ENCODE assay signal across 8 cellular contexts in the genomic region with DNA sequence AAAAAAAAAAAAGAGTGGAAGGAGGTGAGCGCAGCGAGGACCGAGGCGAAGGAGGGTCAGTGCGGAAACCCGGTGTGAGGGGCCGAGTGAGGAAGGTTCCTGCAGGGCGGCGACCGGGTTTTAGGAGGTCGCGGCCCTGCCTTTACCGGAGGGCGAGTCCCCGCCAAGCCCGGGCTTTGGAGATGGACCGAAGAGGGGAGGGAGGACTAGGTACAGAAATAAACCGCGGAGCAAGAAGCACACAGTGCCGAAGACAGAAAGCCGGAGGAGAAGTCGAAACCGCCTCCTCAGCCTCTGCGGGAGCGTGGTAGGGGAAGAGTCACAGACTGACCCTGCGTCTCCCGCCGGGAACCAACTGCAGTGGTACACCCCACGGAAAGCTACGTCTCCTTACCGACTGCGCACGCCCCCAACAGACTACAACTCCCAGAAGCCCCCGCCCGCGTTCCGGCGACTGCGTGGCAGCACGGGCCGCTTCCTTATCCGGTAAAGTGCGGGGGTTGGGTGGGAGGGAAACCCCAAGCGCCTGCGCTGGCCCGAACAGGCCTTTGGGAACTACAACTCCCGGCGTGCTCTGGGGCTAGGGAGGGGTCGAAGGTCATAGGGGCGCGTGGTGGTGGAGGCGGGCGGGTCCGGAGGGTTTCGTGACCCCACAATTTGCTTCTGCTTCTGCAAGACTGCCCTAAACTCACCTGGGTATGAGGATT. TPM values are rescaled to one million over a fixed set of nuclear protein-coding genes. Genes with fewer than 3 reads are reported as not detected.
A peak's percentile ranks its signal among the peaks of the same experiment; 100 is the strongest.
DNase-seq lines count a peak whose midpoint lies in the region; ATAC-seq lines count a peak whose summit lies in the region.

A gene (minus strand): TSS at position 365 of the 707 bp plus-strand sequence. CDS start 380 bp downstream, outside the sequence.

- peak within 1 kb of the TSS; percentile 99 for H3K4me3 ChIP-seq in effector memory CD4-positive, alpha-beta T cell (ENCODE audit: insufficient read depth, low read depth, low read length, poor library complexity, severe bottlenecking)

- DNase-seq in COR-L47 (lab: John Stamatoyannopoulos, UW) (peak; percentile 97), HT1080 (ENCODE audit: low read depth) (peak; percentile 95), NOMO-1 (lab: John Stamatoyannopoulos, UW; ENCODE audit: unreplicated experiment in 2 of 2) (peak; percentile 93 to 96), medulla oblongata (ENCODE audit: extremely low spot score) (peak; percentile 97)
- peak; percentile 87 to 93 (median 93) for DNase-seq in effector memory CD4-positive, alpha-beta T cell
- peak; percentile 94 to 95 (median 94) for DNase-seq in stimulated activated CD4-positive, alpha-beta T cell treated with anti-CD3 and anti-CD28 coated beads, TNF-alpha, amount 100 ng/mL, for 48 hours (ENCODE audit: low read depth in 3 of 3)

- H3K4me1 ChIP-seq in effector memory CD4-positive, alpha-beta T cell (ENCODE audit: control insufficient read depth, insufficient read depth, low read length, poor library complexity, severe bottlenecking), result peaks cover 16% of the 10 kb centered on the region

- H3K36me3 ChIP-seq in effector memory CD4-positive, alpha-beta T cell (ENCODE audit: control insufficient read depth, insufficient read depth, low read length), result no peaks in the 10 kb centered on the region

- peak within 1 kb of the TSS; percentile 83 for H3K27ac ChIP-seq in effector memory CD4-positive, alpha-beta T cell (ENCODE audit: insufficient read depth, low read length, poor library complexity, severe bottlenecking)

- POLR2A ChIA-PET in activated CD8-positive, alpha-beta memory T cell treated with anti-CD3 and anti-CD28 coated beads for 36 hours (lab: Charles Lee), result interaction anchor here (0.5 to 0.6 kb wide), 3 partner anchors 77 to 431 kb away, joined by 3 read pairs; no protein-coding TSS in a partner anchor

- no peaks in the 10 kb centered on the region for H3K9me3 ChIP-seq in effector memory CD4-positive, alpha-beta T cell (ENCODE audit: control insufficient read depth, low read length)

- H3K27me3 ChIP-seq in effector memory CD4-positive, alpha-beta T cell (replicated peaks; ENCODE audit: control insufficient read depth, insufficient read depth, low read length, poor library complexity, severe bottlenecking), result no peaks in the 10 kb centered on the region

- peak; percentile 96 for ATAC-seq in GM21367 (IDR thresholded peaks at IDR 0.05; ENCODE audit: unreplicated experiment)

- CTCF ChIA-PET in activated CD8-positive, alpha-beta memory T cell treated with anti-CD3 and anti-CD28 coated beads for 36 hours (lab: Charles Lee), result no interaction called here

RNA-seq across cellular contexts. Expression of the gene that starts here (rescaled TPM):
- 9.1 and 12.7 TPM in 2 replicates for total RNA-seq in HT1080 (2014; rRNA removed; shearing (Covaris generic))
- polyA plus RNA-seq in HT1080 (2015; cell fraction: cytosol; rRNA removed), result 10.3 and 13.2 TPM in 2 replicates
- 34.5 and 39.9 TPM in 2 replicates for polyA plus RNA-seq in HT1080 (2015; cell fraction: nucleus; rRNA removed)
- total RNA-seq in activated CD8-positive, alpha-beta memory T cell treated with anti-CD3 and anti-CD28 coated beads for 36 hours, result 10 to 100 TPM; 11.1 to 12.5 TPM

Comparison
In these comparisons a context has a peak if more than half of its experiments do, and no peak if none do; other contexts are left out.
1. Peak in every context shown above with its lines: DNase-seq, ATAC-seq, H3K4me3 ChIP-seq and H3K27ac ChIP-seq.